ENCODE assay signal across 8 cellular contexts in the genomic region with DNA sequence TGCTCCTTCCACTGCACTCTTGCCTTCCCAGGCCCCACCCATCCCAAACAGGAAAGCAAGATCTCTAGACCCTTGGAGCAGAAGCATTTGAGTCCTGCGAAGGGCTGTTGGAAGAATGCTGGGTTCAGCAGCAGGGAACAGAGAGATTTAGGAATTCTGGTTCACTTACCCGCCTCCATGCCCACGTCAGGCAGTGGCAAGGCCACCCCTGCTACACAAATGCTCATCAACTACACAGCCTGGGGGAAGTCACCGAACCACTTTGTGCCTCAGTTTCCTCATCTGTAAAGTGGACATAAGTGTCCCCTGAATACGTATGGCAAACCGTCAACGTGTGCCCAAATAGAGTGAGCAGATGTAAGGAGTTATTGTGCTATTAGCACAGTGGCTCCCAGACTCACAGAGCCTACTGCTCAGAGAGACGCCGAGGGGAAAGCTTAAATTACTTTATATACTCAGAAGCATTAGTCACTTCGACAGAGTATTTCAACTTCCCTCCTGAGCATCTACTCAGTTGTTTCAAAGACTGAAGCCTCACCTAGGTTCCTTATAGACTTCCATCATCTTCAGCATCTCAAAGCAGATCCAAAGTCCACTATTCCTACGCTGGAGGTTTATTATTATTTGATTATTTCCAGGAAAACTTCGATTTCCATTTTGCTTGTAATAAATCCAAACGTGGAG. TPM values are rescaled to one million over a fixed set of nuclear protein-coding genes. Genes with fewer than 3 reads are reported as not detected.
A peak's percentile ranks its signal among the peaks of the same experiment; 100 is the strongest.
DNase-seq lines count a peak whose midpoint lies in the region; ATAC-seq and TF ChIP-seq lines count a peak whose summit lies in the region.

No MANE protein-coding gene starts in this region.

- H3K27me3 ChIP-seq in Caco-2 (replicated peaks; ENCODE audit: control insufficient read depth, insufficient read depth, low read length), result no peaks in the 10 kb centered on the region; the same call in 1 of the 2 replicates
- H3K27me3 ChIP-seq in MM.1S (replicated peaks; ENCODE audit: insufficient read depth, low read length), result peaks cover 12% of the 10 kb centered on the region
- H3K27me3 ChIP-seq in ectodermal cell (ENCODE audit: control insufficient read depth, insufficient read depth, low read length, poor library complexity, severe bottlenecking), result peaks cover 43% of the 10 kb centered on the region
- H3K27me3 ChIP-seq in neuron (ENCODE audit: insufficient read depth, low read length), result no peaks in the 10 kb centered on the region

- whole genome bisulfite sequencing in ectodermal cell, 2 experiments, result 71 to 73% methylated on average over 13 of the region's 13 CpGs

- H3K9ac ChIP-seq in MM.1S (ENCODE audit: low read length), result no peak overlapping the region

- no peaks in the 10 kb centered on the region for H3K36me3 Mint-ChIP-seq in Caco-2 (ENCODE audit: insufficient read depth, unreplicated experiment)
- no peaks in the 10 kb centered on the region for H3K36me3 Mint-ChIP-seq in effector memory CD8-positive, alpha-beta T cell (ENCODE audit: insufficient read depth)

- H2AFZ ChIP-seq in MM.1S (ENCODE audit: low read length) (0 out of 2 replicates have a peak overlapping the region, but pooled peaks have one; percentile 51), neuron (ENCODE audit: low read depth, low read length) (peak overlapping the region; percentile 85)

- H3K4me1 ChIP-seq in Caco-2, result no peaks in the 10 kb centered on the region
- H3K4me1 ChIP-seq in MM.1S (ENCODE audit: low read length), result peaks cover 25% of the 10 kb centered on the region
- no peaks in the 10 kb centered on the region for H3K4me1 ChIP-seq in ectodermal cell (ENCODE audit: control insufficient read depth, insufficient read depth, low read length)
- H3K4me1 ChIP-seq in neuron (ENCODE audit: insufficient read depth, low read length), result peaks cover 3% of the 10 kb centered on the region

- H4K20me1 ChIP-seq in MM.1S (ENCODE audit: insufficient read depth, low read length), result no peaks in the 10 kb centered on the region

- no peaks in the 10 kb centered on the region for H3K9me3 ChIP-seq in Caco-2
- no peaks in the 10 kb centered on the region for H3K9me3 ChIP-seq in MM.1S (replicated peaks; ENCODE audit: insufficient read depth, low read length)
- H3K9me3 ChIP-seq in ectodermal cell (ENCODE audit: control insufficient read depth, low read length), result no peaks in the 10 kb centered on the region
- no peaks in the 10 kb centered on the region for H3K9me3 ChIP-seq in neuron (ENCODE audit: low read length)

- no peak for ATAC-seq in effector memory CD8-positive, alpha-beta T cell (replicated peaks)
- ATAC-seq in HG02885 (IDR thresholded peaks at IDR 0.05; ENCODE audit: poor library complexity, unreplicated experiment), result no peak

- CTCF ChIA-PET in Caco-2 (lab: Charles Lee), result no interaction called here

- H3K4me3 ChIP-seq in Caco-2 (ENCODE audit: low read depth, low read length), result peak overlapping the region; percentile 38
- peak overlapping the region; percentile 58 for H3K4me3 ChIP-seq in MM.1S (ENCODE audit: low read length)
- H3K4me3 ChIP-seq in ectodermal cell (ENCODE audit: insufficient read depth, low read depth, low read length), result peak overlapping the region; percentile 53
- peak overlapping the region; percentile 53 for H3K4me3 ChIP-seq in neuron (ENCODE audit: low read length)

- H3K79me2 ChIP-seq in MM.1S (ENCODE audit: low read length), result no peaks in the 10 kb centered on the region

- no peaks in the 10 kb centered on the region for H3K9me2 ChIP-seq in MM.1S (replicated peaks; ENCODE audit: insufficient read depth, low read length)

- H3K27ac ChIP-seq in MM.1S (ENCODE audit: low read length), result no peak overlapping the region
- no peak overlapping the region for H3K27ac ChIP-seq in ectodermal cell (ENCODE audit: insufficient read depth, low read depth, low read length, poor library complexity, severe bottlenecking)

- no peak overlapping the region for H3K27ac Mint-ChIP-seq in Caco-2 (ENCODE audit: unreplicated experiment)
- H3K27ac Mint-ChIP-seq in effector memory CD8-positive, alpha-beta T cell, result no peak overlapping the region

- H3K9me3 Mint-ChIP-seq in Caco-2 (ENCODE audit: unreplicated experiment), result no peaks in the 10 kb centered on the region
- no peaks in the 10 kb centered on the region for H3K9me3 Mint-ChIP-seq in effector memory CD8-positive, alpha-beta T cell

- peak overlapping the region; percentile 42 for H3K4me3 Mint-ChIP-seq in Caco-2 (ENCODE audit: unreplicated experiment)
- H3K4me3 Mint-ChIP-seq in effector memory CD8-positive, alpha-beta T cell, result peak overlapping the region in 1 of 2 donors; percentile 56

- no peak for DNase-seq in Caco-2
- DNase-seq in MM.1S, result no peak
- DNase-seq in T1000 (lab: John Stamatoyannopoulos, UW), result no peak
- no peak for DNase-seq in effector memory CD8-positive, alpha-beta T cell
- DNase-seq in activated CD4-positive, alpha-beta T cell treated with anti-CD3 and anti-CD28 coated beads for 4 hours, result no peak

- peaks cover 9% of the 10 kb centered on the region for H3K27me3 Mint-ChIP-seq in Caco-2 (ENCODE audit: insufficient read depth, unreplicated experiment)
- H3K27me3 Mint-ChIP-seq in effector memory CD8-positive, alpha-beta T cell, result peaks cover 2 to 11% of the 10 kb centered on the region in 2 donors

- H3K4me1 Mint-ChIP-seq in Caco-2 (ENCODE audit: low read depth, unreplicated experiment), result no peaks in the 10 kb centered on the region
- no peaks in the 10 kb centered on the region for H3K4me1 Mint-ChIP-seq in effector memory CD8-positive, alpha-beta T cell (ENCODE audit: low read depth in 2 of 2)

- peaks cover 17% of the 10 kb centered on the region for H3F3A ChIP-seq in MM.1S (ENCODE audit: insufficient read depth, low read length)

- intact Hi-C loops in Caco-2 (cut with micrococcal nuclease; ENCODE audit: unreplicated experiment), result no loop called here

- POLR2A ChIA-PET in Caco-2 (lab: Charles Lee), result no interaction called here

- BruUV-seq in Caco-2 (replicated peaks; lab: Mats Ljungman, UMichigan), result no TSS peak

- TF ChIP-seq CTCF in Caco-2 (IDR thresholded peaks at IDR 0.05; ENCODE audit: insufficient read depth in 1 of 2, low read depth in 1 of 2, low read length in 1 of 2, severe bottlenecking in 1 of 2, unreplicated experiment in 1 of 2) (no peak), MM.1S (IDR thresholded peaks at IDR 0.05; ENCODE audit: low read length) (no peak)

- no peaks in the 10 kb centered on the region for H3K36me3 ChIP-seq in Caco-2 (ENCODE audit: control insufficient read depth, insufficient read depth, low read length)
- no peaks in the 10 kb centered on the region for H3K36me3 ChIP-seq in MM.1S (replicated peaks; ENCODE audit: insufficient read depth, low read length)
- H3K36me3 ChIP-seq in ectodermal cell (ENCODE audit: control insufficient read depth, insufficient read depth, low read length), result no peaks in the 10 kb centered on the region
- H3K36me3 ChIP-seq in neuron (ENCODE audit: insufficient read depth, low read length), result no peaks in the 10 kb centered on the region

- H3K4me2 ChIP-seq in MM.1S (ENCODE audit: low read depth, low read length), result peak overlapping the region; percentile 81

RNA-seq across cellular contexts. Expression of a gene that starts 0.9 kb away (rescaled TPM):
- total RNA-seq in Caco-2 (2022), result 5.0 and 5.5 TPM in 2 replicates
- 17.3 TPM for polyA plus RNA-seq in ectodermal cell (2013, experiment 1 of 4)
- polyA plus RNA-seq in ectodermal cell (2013, experiment 2 of 4), result 14.4 TPM
- polyA plus RNA-seq in ectodermal cell (2013, experiment 3 of 4), result 16.0 TPM
- 20.0 TPM for polyA plus RNA-seq in ectodermal cell (2013, experiment 4 of 4)

RNA-seq across cellular contexts. Expression of a gene that starts 34.4 kb away (rescaled TPM):
- 31.8 and 33.3 TPM in 2 replicates for total RNA-seq in Caco-2 (2022)
- 42.7 TPM for polyA plus RNA-seq in ectodermal cell (2013, experiment 1 of 4)
- polyA plus RNA-seq in ectodermal cell (2013, experiment 2 of 4), result 44.2 TPM
- polyA plus RNA-seq in ectodermal cell (2013, experiment 3 of 4), result 29.7 TPM
- 32.8 TPM for polyA plus RNA-seq in ectodermal cell (2013, experiment 4 of 4)

RNA-seq across cellular contexts. Expression of a gene that starts 59.8 kb away (rescaled TPM):
- total RNA-seq in Caco-2 (2022), result 26.8 and 27.2 TPM in 2 replicates
- 28.0 TPM for polyA plus RNA-seq in ectodermal cell (2013, experiment 1 of 4)
- polyA plus RNA-seq in ectodermal cell (2013, experiment 2 of 4), result 29.7 TPM
- 17.2 TPM for polyA plus RNA-seq in ectodermal cell (2013, experiment 3 of 4)
- 21.7 TPM for polyA plus RNA-seq in ectodermal cell (2013, experiment 4 of 4)
